23 cellular contexts compared by ENCODE assay signal in genomic region chr3:187464682-187465081, GRCh38.
"Had no signal": no experiment of that assay in that cellular context is flagged by ENCODE, and none has a peak within 500 bp of the region (broad histone marks: within the 10 kb centered on the region; RNA-seq: fewer than 3 reads in every experiment).

No MANE protein-coding gene starts in this region.

- H3K36me3 ChIP-seq: left lung, neural progenitor cell, prostate gland, sigmoid colon, thoracic aorta, tibial nerve, upper lobe of left lung, uterus had no signal

- H3K36me3 Mint-ChIP-seq: naive thymus-derived CD4-positive, alpha-beta T cell; neural progenitor cell; stimulated activated naive B cell treated with anti-CD40 and anti-IgM and Interleukin-4, amounts not matched to agents 10 μg/mL and 1 μg/mL and 100 μg/mL, for 72 hours had no signal

- H3K4me2 ChIP-seq: neural progenitor cell had no signal

- H3K4me3 Mint-ChIP-seq: effector memory CD8-positive, alpha-beta T cell; naive thymus-derived CD4-positive, alpha-beta T cell; nephron; neural progenitor cell; stimulated activated naive B cell treated with anti-CD40 and anti-IgM and Interleukin-4, amounts not matched to agents 10 μg/mL and 1 μg/mL and 100 μg/mL, for 72 hours; stimulated activated naive CD8-positive, alpha-beta T cell treated with anti-CD3 and anti-CD28 coated beads, Interleukin-15, Interleukin-2, amounts not matched to agents 100 ng/mL and 50 ng/mL, for 24 hours had no signal

- H3K9me3 ChIP-seq: left lung, prostate gland, sigmoid colon, thoracic aorta, tibial nerve, upper lobe of left lung, uterus had no signal

- H3K27ac Mint-ChIP-seq: effector memory CD8-positive, alpha-beta T cell; naive thymus-derived CD4-positive, alpha-beta T cell; nephron; neural progenitor cell; stimulated activated naive B cell treated with anti-CD40 and anti-IgM and Interleukin-4, amounts not matched to agents 10 μg/mL and 1 μg/mL and 100 μg/mL, for 72 hours; stimulated activated naive CD8-positive, alpha-beta T cell treated with anti-CD3 and anti-CD28 coated beads, Interleukin-15, Interleukin-2, amounts not matched to agents 100 ng/mL and 50 ng/mL, for 24 hours had no signal

- H3K9me3 Mint-ChIP-seq: effector memory CD8-positive, alpha-beta T cell; stimulated activated naive B cell treated with anti-CD40 and anti-IgM and Interleukin-4, amounts not matched to agents 10 μg/mL and 1 μg/mL and 100 μg/mL, for 72 hours; stimulated activated naive CD8-positive, alpha-beta T cell treated with anti-CD3 and anti-CD28 coated beads, Interleukin-15, Interleukin-2, amounts not matched to agents 100 ng/mL and 50 ng/mL, for 24 hours had no signal

- H3K9ac ChIP-seq: neural progenitor cell had no signal

- FAIRE-seq: endometrium, frontal cortex, islet of Langerhans had no signal

- H2AFZ ChIP-seq: neural progenitor cell had no signal

- ATAC-seq: effector memory CD8-positive, alpha-beta T cell; left cardiac atrium; left lung; naive thymus-derived CD4-positive, alpha-beta T cell; right cardiac atrium; stimulated activated naive B cell treated with anti-CD40 and anti-IgM and Interleukin-4, amounts not matched to agents 10 μg/mL and 1 μg/mL and 100 μg/mL, for 72 hours had no signal

- H3K4me1 ChIP-seq: left lung, prostate gland, sigmoid colon, tibial nerve, upper lobe of left lung, uterus had no signal

- H3K27me3 ChIP-seq: left lung, neural progenitor cell, sigmoid colon, tibial nerve, upper lobe of left lung, uterus had no signal

- H3K4me3 ChIP-seq: left lung, neural progenitor cell, prostate gland, sigmoid colon, thoracic aorta, tibial nerve, upper lobe of left lung, uterus had no signal

- H3K27ac ChIP-seq: left lung, neural progenitor cell, prostate gland, sigmoid colon, thoracic aorta, tibial nerve, upper lobe of left lung, uterus had no signal

- DNase-seq: cortex of kidney; effector memory CD8-positive, alpha-beta T cell; hypothalamus; left cardiac atrium; left lung; mesenchymal stem cell; midbrain; naive thymus-derived CD4-positive, alpha-beta T cell; right cardiac atrium; sigmoid colon; stimulated activated CD4-positive, alpha-beta T cell treated with anti-CD3 and anti-CD28 coated beads, Interleukin-4, amount 100 ng/mL, for 4 hours; stimulated activated naive B cell treated with anti-CD40 and anti-IgM and Interleukin-4, amounts not matched to agents 10 μg/mL and 1 μg/mL and 100 μg/mL, for 72 hours; upper lobe of left lung; uterus had no signal

- H3K4me1 Mint-ChIP-seq: naive thymus-derived CD4-positive, alpha-beta T cell; nephron; stimulated activated naive B cell treated with anti-CD40 and anti-IgM and Interleukin-4, amounts not matched to agents 10 μg/mL and 1 μg/mL and 100 μg/mL, for 72 hours had no signal
